ENCODE assay signal across 1 cellular context in genomic region chr19:44890366-44891015, GRCh38.
A peak's percentile ranks its signal among the peaks of the same experiment; 100 is the strongest.
TF ChIP-seq lines count a peak whose summit lies in the region.

No MANE protein-coding gene starts in this region.

TF ChIP-seq in HepG2, 621 proteins besides CTCF, POLR2A, EP300 and RAD21 (continued from another document and continues in another):
- TF ChIP-seq ZKSCAN8 (CRISPR knock-in tag; IDR thresholded peaks at IDR 0.05; ENCODE audit: borderline replicate concordance), result no peak; the same call in 1 of the 2 replicates
- no peak for TF ChIP-seq NPAS2 (CRISPR knock-in tag; IDR thresholded peaks at IDR 0.05; ENCODE audit: borderline replicate concordance)
- TF ChIP-seq ZBTB7A (CRISPR knock-in tag; IDR thresholded peaks at IDR 0.05), result no peak; the same call in 1 of the 2 replicates
- TF ChIP-seq ZNF501 (CRISPR knock-in tag; IDR thresholded peaks at IDR 0.05), result no peak
- no peak for TF ChIP-seq CHCHD3 (CRISPR knock-in tag; IDR thresholded peaks at IDR 0.05)
- TF ChIP-seq KLF6 (CRISPR knock-in tag; IDR thresholded peaks at IDR 0.05), result peak; percentile 37; the same call in 1 of the 2 replicates
- TF ChIP-seq NFE2 (CRISPR knock-in tag; IDR thresholded peaks at IDR 0.05), result no peak
- TF ChIP-seq ZFP36L1 (CRISPR knock-in tag; IDR thresholded peaks at IDR 0.05), result no peak
- no peak for TF ChIP-seq GRHL1 (CRISPR knock-in tag; conservative IDR thresholded peaks at IDR 0.05)
- no peak for TF ChIP-seq HHEX (CRISPR knock-in tag; IDR thresholded peaks at IDR 0.05)
- TF ChIP-seq HBP1 (CRISPR knock-in tag; IDR thresholded peaks at IDR 0.05; ENCODE audit: low read depth), result peak; percentile 100
- TF ChIP-seq ZKSCAN1 (IDR thresholded peaks at IDR 0.05; ENCODE audit: low read length), result no peak
- TF ChIP-seq THRA (CRISPR knock-in tag; IDR thresholded peaks at IDR 0.05; ENCODE audit: borderline replicate concordance), result 0 out of 2 replicates have a peak, but pooled peaks have one; percentile 8
- no peak for TF ChIP-seq NKX3-1 (CRISPR knock-in tag; IDR thresholded peaks at IDR 0.05)
- TF ChIP-seq CBX1 (IDR thresholded peaks at IDR 0.05; ENCODE audit: low read depth), result no peak
- TF ChIP-seq TFAP4 (IDR thresholded peaks at IDR 0.05; ENCODE audit: borderline replicate concordance, low read depth), result no peak
- TF ChIP-seq ATAD3A (CRISPR knock-in tag; IDR thresholded peaks at IDR 0.05), result no peak
- TF ChIP-seq NFIB (CRISPR knock-in tag; IDR thresholded peaks at IDR 0.05; ENCODE audit: borderline replicate concordance), result no peak
- TF ChIP-seq ZBTB39 (CRISPR knock-in tag; IDR thresholded peaks at IDR 0.05), result no peak
- TF ChIP-seq ZNF446 (CRISPR knock-in tag; IDR thresholded peaks at IDR 0.05), result no peak
- no peak for TF ChIP-seq NR0B2 (CRISPR knock-in tag; IDR thresholded peaks at IDR 0.05)
- TF ChIP-seq ZNF773 (CRISPR knock-in tag; IDR thresholded peaks at IDR 0.05; ENCODE audit: borderline replicate concordance), result no peak
- TF ChIP-seq NFYC (CRISPR knock-in tag; IDR thresholded peaks at IDR 0.05), result no peak; the same call in 1 of the 2 replicates
- no peak for TF ChIP-seq REXO4 (CRISPR knock-in tag; IDR thresholded peaks at IDR 0.05; ENCODE audit: borderline replicate concordance)
- TF ChIP-seq TAF15 (IDR thresholded peaks at IDR 0.05; ENCODE audit: low read depth, low read length, poor library complexity, severe bottlenecking), result no peak
- TF ChIP-seq ZNF570 (CRISPR knock-in tag; IDR thresholded peaks at IDR 0.05; ENCODE audit: borderline replicate concordance), result no peak
- no peak for TF ChIP-seq ATRX (CRISPR knock-in tag; IDR thresholded peaks at IDR 0.05; ENCODE audit: borderline replicate concordance)
- TF ChIP-seq ZNF709 (CRISPR knock-in tag; IDR thresholded peaks at IDR 0.05), result 0 out of 2 replicates have a peak, but pooled peaks have one; percentile 14
- TF ChIP-seq GLI4 (CRISPR knock-in tag; IDR thresholded peaks at IDR 0.05; ENCODE audit: borderline replicate concordance), result no peak
- no peak for TF ChIP-seq ZNF572 (CRISPR knock-in tag; IDR thresholded peaks at IDR 0.05)
- TF ChIP-seq ZNF749 (CRISPR knock-in tag; IDR thresholded peaks at IDR 0.05; ENCODE audit: borderline replicate concordance), result no peak; the same call in 1 of the 2 replicates
- no peak for TF ChIP-seq RFX3 (CRISPR knock-in tag; IDR thresholded peaks at IDR 0.05)
- TF ChIP-seq BCL3 (CRISPR knock-in tag; IDR thresholded peaks at IDR 0.05), result no peak
- TF ChIP-seq ZHX1 (CRISPR knock-in tag; IDR thresholded peaks at IDR 0.05; ENCODE audit: low read depth), result peak; percentile 56; the same call in 1 of the 2 replicates
- no peak for TF ChIP-seq ATF5 (CRISPR knock-in tag; IDR thresholded peaks at IDR 0.05; ENCODE audit: low read depth)
- no peak for TF ChIP-seq ZFP36L2 (CRISPR knock-in tag; IDR thresholded peaks at IDR 0.05)
- no peak for TF ChIP-seq MBD4 (IDR thresholded peaks at IDR 0.05; ENCODE audit: borderline replicate concordance, low read length)
- no peak for TF ChIP-seq ZNF30 (CRISPR knock-in tag; IDR thresholded peaks at IDR 0.05)
- no peak for TF ChIP-seq GPN1 (CRISPR knock-in tag; IDR thresholded peaks at IDR 0.05; ENCODE audit: borderline replicate concordance)
- peak; percentile 29; the same call in 1 of the 2 replicates for TF ChIP-seq ZBED4 (CRISPR knock-in tag; IDR thresholded peaks at IDR 0.05; ENCODE audit: borderline replicate concordance)
- TF ChIP-seq TP53 (CRISPR knock-in tag; conservative IDR thresholded peaks at IDR 0.05), result no peak
- TF ChIP-seq ZNF451 (CRISPR knock-in tag; IDR thresholded peaks at IDR 0.05), result no peak
- TF ChIP-seq HOMEZ (CRISPR knock-in tag; IDR thresholded peaks at IDR 0.05; ENCODE audit: low read depth), result peak; percentile 95; the same call in 1 of the 2 replicates
- no peak for TF ChIP-seq NONO (IDR thresholded peaks at IDR 0.05)
- TF ChIP-seq NONO (CRISPR knock-in tag; conservative IDR thresholded peaks at IDR 0.05), result peak; percentile 54
- TF ChIP-seq ZNF891 (CRISPR knock-in tag; IDR thresholded peaks at IDR 0.05), result no peak
- no peak for TF ChIP-seq ZNF33B (CRISPR knock-in tag; IDR thresholded peaks at IDR 0.05)
- TF ChIP-seq ZNF383 (CRISPR knock-in tag; IDR thresholded peaks at IDR 0.05; ENCODE audit: borderline replicate concordance), result no peak
- TF ChIP-seq NR2F1 (CRISPR knock-in tag; IDR thresholded peaks at IDR 0.05), result peak; percentile 89 to 92
